ENCODE assay signal across 24 cellular contexts in the genomic region with DNA sequence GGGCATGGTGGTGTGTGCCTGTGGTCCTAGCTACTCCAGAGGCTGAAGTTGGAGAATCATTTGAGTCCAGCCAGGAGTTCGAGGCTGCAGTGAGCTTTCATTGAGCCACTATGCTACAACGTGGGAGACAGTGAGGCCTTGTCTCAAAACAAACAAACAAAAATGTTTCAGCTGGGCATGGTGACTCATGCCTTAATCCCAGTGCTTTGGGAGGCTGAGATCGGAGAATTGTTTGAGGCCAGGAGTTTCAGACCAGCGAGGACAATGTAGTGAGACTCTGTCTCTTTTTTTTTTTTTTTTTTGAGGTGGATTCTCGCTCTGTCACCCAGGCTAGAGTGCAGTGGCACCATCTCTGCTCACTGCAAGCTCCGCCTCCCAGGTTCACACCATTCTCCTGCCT.
"Had no signal": no experiment of that assay in that cellular context is flagged by ENCODE, and none has a peak within 500 bp of the region (broad histone marks: within the 10 kb centered on the region; RNA-seq: fewer than 3 reads in every experiment).

No MANE protein-coding gene starts in this region.

- H2AFZ ChIP-seq: hepatocyte had no signal

- ATAC-seq: natural killer cell treated with Interleukin-12 subunit alpha and Interleukin-12 subunit beta and Interleukin-15 and Interleukin-18, amount 100 ng/mL, for 72 hours; stimulated activated naive CD8-positive, alpha-beta T cell treated with anti-CD3 and anti-CD28 coated beads, Interleukin-15, Interleukin-2, amounts not matched to agents 100 U/mL and 50 U/mL, for 24 hours had no signal

- H3K9me3 ChIP-seq: ascending aorta, breast epithelium, left ventricle myocardium inferior, right atrium auricular region, suprapubic skin had no signal

- H3K79me2 ChIP-seq: hepatocyte had no signal

- H3K9me3 Mint-ChIP-seq: activated naive CD4-positive, alpha-beta T cell treated with anti-CD3 and anti-CD28 coated beads, Interleukin-2, amount 10 ng/mL, durations not matched to agents 7 days and 5 days; activated T-helper 2 cell treated with anti-CD3 and anti-CD28 coated beads, Interferon-gamma antibody, Interleukin-2, Interleukin-4, amounts not matched to agents 10 μg/mL and 5 μg/mL and 100 μg/mL, durations not matched to agents 14 hours and 24 hours and 36 hours; dendritic cell treated with granulocyte-macrophage colony-stimulating factor and Interleukin-4, amounts not matched to agents 40 ng/mL and 50 ng/mL, for 4 days; natural killer cell treated with Interleukin-12 subunit alpha and Interleukin-12 subunit beta and Interleukin-15 and Interleukin-18, amount 100 ng/mL, for 72 hours; type B pancreatic cell had no signal

- H3K4me3 Mint-ChIP-seq: activated naive CD4-positive, alpha-beta T cell treated with anti-CD3 and anti-CD28 coated beads, Interleukin-2, amount 10 ng/mL, durations not matched to agents 7 days and 5 days; dendritic cell treated with granulocyte-macrophage colony-stimulating factor and Interleukin-4, amounts not matched to agents 40 ng/mL and 50 ng/mL, for 4 days; natural killer cell treated with Interleukin-12 subunit alpha and Interleukin-12 subunit beta and Interleukin-15 and Interleukin-18, amount 100 ng/mL, for 72 hours; type B pancreatic cell had no signal

- H3K4me1 ChIP-seq: ascending aorta, breast epithelium, right atrium auricular region had no signal

- DNase-seq: activated CD4-positive, alpha-beta T cell treated with anti-CD3 and anti-CD28 coated beads, Interleukin-2, amount 50 U/mL, for 48 hours; activated naive CD4-positive, alpha-beta T cell treated with anti-CD3 and anti-CD28 coated beads, Interleukin-2, amount 10 ng/mL, durations not matched to agents 7 days and 5 days; activated T-cell treated with anti-CD3 and anti-CD28 coated beads, Interleukin-2, amount 50 U/mL, for 1 hour; cerebellar nuclear complex; effector memory CD4-positive, alpha-beta T cell; left ventricle myocardium inferior; mesenchymal stem cell; nucleus accumbens; small intestine; stimulated activated CD4-positive, alpha-beta T cell treated with anti-CD3 and anti-CD28 coated beads, Interleukin-4, amount 100 ng/mL, for 4 hours; stimulated activated CD8-positive, alpha-beta memory T cell treated with anti-CD3 and anti-CD28 coated beads, Interleukin-4, amount 100 ng/mL, for 48 hours; stimulated activated naive CD8-positive, alpha-beta T cell treated with anti-CD3 and anti-CD28 coated beads, Interleukin-15, Interleukin-2, amounts not matched to agents 100 U/mL and 50 U/mL, for 24 hours had no signal

- H3K27me3 Mint-ChIP-seq: dendritic cell treated with granulocyte-macrophage colony-stimulating factor and Interleukin-4, amounts not matched to agents 40 ng/mL and 50 ng/mL, for 4 days; progenitor cell of endocrine pancreas; type B pancreatic cell had no signal

- FAIRE-seq: small intestine had no signal

- H3K36me3 Mint-ChIP-seq: activated naive CD4-positive, alpha-beta T cell treated with anti-CD3 and anti-CD28 coated beads, Interleukin-2, amount 10 ng/mL, durations not matched to agents 7 days and 5 days; natural killer cell treated with Interleukin-12 subunit alpha and Interleukin-12 subunit beta and Interleukin-15 and Interleukin-18, amount 100 ng/mL, for 72 hours; type B pancreatic cell had no signal

- H3K27me3 ChIP-seq: ascending aorta, breast epithelium, hepatocyte, right atrium auricular region, suprapubic skin had no signal

- H3K27ac Mint-ChIP-seq: activated naive CD4-positive, alpha-beta T cell treated with anti-CD3 and anti-CD28 coated beads, Interleukin-2, amount 10 ng/mL, durations not matched to agents 7 days and 5 days; activated T-helper 2 cell treated with anti-CD3 and anti-CD28 coated beads, Interferon-gamma antibody, Interleukin-2, Interleukin-4, amounts not matched to agents 10 μg/mL and 5 μg/mL and 100 μg/mL, durations not matched to agents 14 hours and 24 hours and 36 hours; dendritic cell treated with granulocyte-macrophage colony-stimulating factor and Interleukin-4, amounts not matched to agents 40 ng/mL and 50 ng/mL, for 4 days; natural killer cell treated with Interleukin-12 subunit alpha and Interleukin-12 subunit beta and Interleukin-15 and Interleukin-18, amount 100 ng/mL, for 72 hours; progenitor cell of endocrine pancreas; type B pancreatic cell had no signal

- H3K27ac ChIP-seq: ascending aorta, breast epithelium, epithelial cell of prostate, hepatocyte, left ventricle myocardium inferior, right atrium auricular region, suprapubic skin, VCaP had no signal

- H3K4me3 ChIP-seq: ascending aorta, breast epithelium, hepatocyte, left ventricle myocardium inferior, right atrium auricular region, suprapubic skin had no signal

- H3K4me2 ChIP-seq: hepatocyte had no signal

- H3K36me3 ChIP-seq: ascending aorta, breast epithelium, left ventricle myocardium inferior, right atrium auricular region, suprapubic skin had no signal
